33 cellular contexts compared by ENCODE assay signal in the genomic region with DNA sequence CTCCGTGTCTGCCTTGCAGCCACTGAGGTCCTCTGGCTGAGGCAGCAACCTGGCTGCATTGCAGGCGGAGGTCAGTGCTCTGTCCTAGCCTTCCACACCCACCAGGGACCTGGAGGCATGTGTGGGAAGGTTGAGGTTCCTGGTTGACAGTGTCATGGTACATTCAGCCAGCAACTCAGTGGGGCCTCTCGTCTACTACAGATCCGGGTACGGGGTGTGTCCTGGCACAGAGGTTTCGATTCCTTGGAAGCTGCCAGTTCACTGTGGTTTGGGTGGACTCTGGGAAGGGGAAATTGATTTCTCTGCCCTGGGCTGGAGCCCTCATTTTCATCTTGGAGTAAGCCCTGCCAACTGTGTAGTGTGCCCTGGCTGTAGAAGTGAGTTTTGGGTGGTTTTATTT. TPM values are rescaled to one million over a fixed set of nuclear protein-coding genes. Genes with fewer than 3 reads are reported as not detected.
"Had no signal": no experiment of that assay in that cellular context is flagged by ENCODE, and none has a peak within 500 bp of the region (broad histone marks: within the 10 kb centered on the region; RNA-seq: fewer than 3 reads in every experiment).

No MANE protein-coding gene starts in this region.

- ATAC-seq: activated CD4-positive, CD25-positive, alpha-beta regulatory T cell treated with anti-CD3 and anti-CD28 coated beads, Interleukin-2, amount 50 U/mL, for 24 hours; esophagus mucosa; heart right ventricle had no signal

- H3K9me3 Mint-ChIP-seq: endodermal cell had no signal

- H3K27ac Mint-ChIP-seq: endodermal cell; naive B cell; nephron progenitor cell; stimulated activated naive B cell treated with anti-CD40 and anti-IgM and Interleukin-4, amounts not matched to agents 10 μg/mL and 1 μg/mL and 100 μg/mL, for 72 hours had no signal

- H3K9me3 ChIP-seq: neutrophil, ovary, prostate gland, stomach, tibial artery had no signal

- H3K27me3 ChIP-seq: neutrophil, ovary, stomach, tibial artery had no signal

- H3K27ac ChIP-seq: heart right ventricle, left ventricle myocardium inferior, neutrophil, ovary, prostate gland, stomach, tibial artery, WERI-Rb-1 had no signal

- H3K4me1 ChIP-seq: heart right ventricle, left ventricle myocardium inferior, prostate gland, stomach, tibial artery had no signal

- FAIRE-seq: astrocyte, urothelium cell line had no signal

- H3K4me1 Mint-ChIP-seq: endodermal cell, naive B cell, nephron progenitor cell had no signal

- H3K4me3 Mint-ChIP-seq: endodermal cell; naive B cell; nephron progenitor cell; stimulated activated naive B cell treated with anti-CD40 and anti-IgM and Interleukin-4, amounts not matched to agents 10 μg/mL and 1 μg/mL and 100 μg/mL, for 72 hours had no signal

- H3K4me2 ChIP-seq: smooth muscle cell had no signal

- H3K4me3 ChIP-seq: heart right ventricle, left ventricle myocardium inferior, ovary, prostate gland, smooth muscle cell, stomach, tibial artery had no signal

- DNase-seq: activated CD4-positive, alpha-beta T cell treated with anti-CD3 and anti-CD28 coated beads for 48 hours; activated CD4-positive, alpha-beta T cell treated with anti-CD3 and anti-CD28 coated beads, Interleukin-2, amount 50 U/mL, for 48 hours; activated CD8-positive, alpha-beta memory T cell treated with anti-CD3 and anti-CD28 coated beads, Interleukin-2, amount 50 U/mL, for 4 hours; activated gamma-delta T cell treated with Interleukin-2 at 50 U/mL for 16 hours; activated naive CD4-positive, alpha-beta T cell treated with anti-CD3 and anti-CD28 coated beads, Interleukin-2, amount 50 U/mL, for 16 hours; activated T-cell treated with anti-CD3 and anti-CD28 coated beads, Interleukin-2, amount 50 U/mL, for 1 hour; amniotic stem cell; caudate nucleus; endodermal cell; foreskin melanocyte; heart right ventricle; kidney glomerular epithelial cell; left ventricle myocardium inferior; naive B cell; nephron progenitor cell; ovary; retina; stimulated activated CD4-positive, alpha-beta T cell treated with anti-CD3 and anti-CD28 coated beads, Interleukin-1b, Interleukin-23, amount 100 ng/mL, for 48 hours; stimulated activated CD4-positive, alpha-beta T cell treated with anti-CD3 and anti-CD28 coated beads, Interleukin-4, amount 100 ng/mL, for 4 hours; stimulated activated CD8-positive, alpha-beta memory T cell treated with anti-CD3 and anti-CD28 coated beads, Interleukin-4, amount 100 ng/mL, for 48 hours; stimulated activated naive B cell treated with anti-CD40 and anti-IgM and Interleukin-4, amounts not matched to agents 10 μg/mL and 1 μg/mL and 100 μg/mL, for 72 hours; stomach; tibial artery; WERI-Rb-1 had no signal

- H3K36me3 Mint-ChIP-seq: naive B cell; stimulated activated naive B cell treated with anti-CD40 and anti-IgM and Interleukin-4, amounts not matched to agents 10 μg/mL and 1 μg/mL and 100 μg/mL, for 72 hours had no signal

- H3K36me3 ChIP-seq: heart right ventricle, left ventricle myocardium inferior, neutrophil, ovary, prostate gland, stomach, tibial artery, WERI-Rb-1 had no signal

RNA-seq across cellular contexts. Expression of gene PDE8B, which starts 45.1 kb away (rescaled TPM):
- total RNA-seq: activated CD8-positive, alpha-beta memory T cell treated with anti-CD3 and anti-CD28 coated beads for 36 hours; T-helper 1 cell treated with Interleukin-12 subunit alpha and Interleukin-12 subunit beta and Interleukin-4 antibody, amounts not matched to agents 30 ng/mL and 1 ng/mL, for 36 hours had no signal
